18 cellular contexts compared by ENCODE assay signal in the genomic region with DNA sequence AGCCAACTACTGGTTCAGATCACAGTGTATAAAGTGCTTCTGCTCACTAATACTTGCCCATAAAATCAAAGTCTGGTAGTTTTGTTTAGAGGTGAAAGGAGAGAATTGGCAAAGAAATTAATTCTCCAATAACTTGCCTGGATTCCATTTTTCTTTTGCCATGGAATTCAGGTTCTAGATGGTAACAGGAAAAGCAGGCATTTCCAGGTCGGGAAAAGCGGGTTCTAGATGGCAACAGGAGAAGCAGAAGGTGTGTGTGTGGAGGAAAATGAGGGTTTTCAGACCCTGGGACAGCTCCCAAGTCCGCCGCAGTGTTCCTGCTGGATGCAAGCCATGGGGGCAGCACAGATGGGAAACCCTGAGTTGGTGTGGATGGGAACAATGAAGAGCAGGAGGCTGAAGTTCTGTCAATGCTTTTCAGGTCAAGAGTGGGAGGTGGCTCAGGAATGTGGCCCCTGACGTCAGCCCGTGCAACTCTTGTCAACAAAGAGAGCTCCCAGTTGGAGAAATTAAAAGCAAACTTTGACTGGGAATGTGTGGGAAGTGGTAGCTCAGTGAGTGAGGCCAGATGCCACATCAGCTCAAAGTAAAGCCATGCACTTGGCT.
"Had no signal": no experiment of that assay in that cellular context is flagged by ENCODE, and none has a peak within 500 bp of the region (broad histone marks: within the 10 kb centered on the region; RNA-seq: fewer than 3 reads in every experiment).

No MANE protein-coding gene starts in this region.

- H3K4me1 Mint-ChIP-seq: central memory CD8-positive, alpha-beta T cell; immature natural killer cell; stimulated activated effector memory CD8-positive, alpha-beta T cell treated with anti-CD3 and anti-CD28 coated beads, Interleukin-12 subunit alpha, Interleukin-12 subunit beta, amount 100 ng/mL, for 72 hours had no signal

- H3K4me3 ChIP-seq: tibial artery had no signal

- H3K9me3 ChIP-seq: tibial artery had no signal

- DNase-seq: activated CD4-positive, alpha-beta T cell treated with anti-CD3 and anti-CD28 coated beads, Interleukin-2, amount 50 U/mL, for 1 hour; activated effector memory CD4-positive, alpha-beta T cell treated with anti-CD3 and anti-CD28 coated beads, Interleukin-2, amount 50 U/mL, for 16 hours; activated T-cell treated with anti-CD3 and anti-CD28 coated beads, Interleukin-2, amount 50 U/mL, for 24 hours; amniotic stem cell; cortex of kidney; effector memory CD4-positive, alpha-beta T cell; immature natural killer cell; left colon; mesendoderm; small intestine; T-helper 2 cell; tibial artery had no signal

- FAIRE-seq: small intestine, TTC549 had no signal

- H3K27me3 Mint-ChIP-seq: activated T-cell treated with anti-CD3 and anti-CD28 coated beads, Interleukin-2, amount 50 U/mL, for 24 hours; central memory CD8-positive, alpha-beta T cell had no signal

- H3K4me1 ChIP-seq: tibial artery had no signal

- H3K4me3 Mint-ChIP-seq: activated T-cell treated with anti-CD3 and anti-CD28 coated beads, Interleukin-2, amount 50 U/mL, for 24 hours; brain; central memory CD8-positive, alpha-beta T cell; immature natural killer cell; neural crest cell; stimulated activated effector memory CD8-positive, alpha-beta T cell treated with anti-CD3 and anti-CD28 coated beads, Interleukin-12 subunit alpha, Interleukin-12 subunit beta, amount 100 ng/mL, for 72 hours had no signal

- H3K36me3 Mint-ChIP-seq: activated naive CD4-positive, alpha-beta T cell treated with anti-CD3 and anti-CD28 coated beads, Interleukin-2, amount 50 U/mL, for 72 hours; brain; immature natural killer cell; stimulated activated effector memory CD8-positive, alpha-beta T cell treated with anti-CD3 and anti-CD28 coated beads, Interleukin-12 subunit alpha, Interleukin-12 subunit beta, amount 100 ng/mL, for 72 hours had no signal

- H3K27ac Mint-ChIP-seq: activated naive CD4-positive, alpha-beta T cell treated with anti-CD3 and anti-CD28 coated beads, Interleukin-2, amount 50 U/mL, for 72 hours; activated T-cell treated with anti-CD3 and anti-CD28 coated beads, Interleukin-2, amount 50 U/mL, for 24 hours; immature natural killer cell; stimulated activated effector memory CD8-positive, alpha-beta T cell treated with anti-CD3 and anti-CD28 coated beads, Interleukin-12 subunit alpha, Interleukin-12 subunit beta, amount 100 ng/mL, for 72 hours had no signal

- H3K27ac ChIP-seq: tibial artery had no signal

- H3K9me3 Mint-ChIP-seq: activated naive CD4-positive, alpha-beta T cell treated with anti-CD3 and anti-CD28 coated beads, Interleukin-2, amount 50 U/mL, for 72 hours; activated T-cell treated with anti-CD3 and anti-CD28 coated beads, Interleukin-2, amount 50 U/mL, for 24 hours; neural crest cell had no signal

- ATAC-seq: activated naive CD4-positive, alpha-beta T cell treated with anti-CD3 and anti-CD28 coated beads, Interleukin-2, amount 50 U/mL, for 72 hours; stimulated activated effector memory CD8-positive, alpha-beta T cell treated with anti-CD3 and anti-CD28 coated beads, Interleukin-12 subunit alpha, Interleukin-12 subunit beta, amount 100 ng/mL, for 72 hours had no signal

- H3K36me3 ChIP-seq: tibial artery had no signal

- H3K27me3 ChIP-seq: tibial artery had no signal
